In the genomic region with DNA sequence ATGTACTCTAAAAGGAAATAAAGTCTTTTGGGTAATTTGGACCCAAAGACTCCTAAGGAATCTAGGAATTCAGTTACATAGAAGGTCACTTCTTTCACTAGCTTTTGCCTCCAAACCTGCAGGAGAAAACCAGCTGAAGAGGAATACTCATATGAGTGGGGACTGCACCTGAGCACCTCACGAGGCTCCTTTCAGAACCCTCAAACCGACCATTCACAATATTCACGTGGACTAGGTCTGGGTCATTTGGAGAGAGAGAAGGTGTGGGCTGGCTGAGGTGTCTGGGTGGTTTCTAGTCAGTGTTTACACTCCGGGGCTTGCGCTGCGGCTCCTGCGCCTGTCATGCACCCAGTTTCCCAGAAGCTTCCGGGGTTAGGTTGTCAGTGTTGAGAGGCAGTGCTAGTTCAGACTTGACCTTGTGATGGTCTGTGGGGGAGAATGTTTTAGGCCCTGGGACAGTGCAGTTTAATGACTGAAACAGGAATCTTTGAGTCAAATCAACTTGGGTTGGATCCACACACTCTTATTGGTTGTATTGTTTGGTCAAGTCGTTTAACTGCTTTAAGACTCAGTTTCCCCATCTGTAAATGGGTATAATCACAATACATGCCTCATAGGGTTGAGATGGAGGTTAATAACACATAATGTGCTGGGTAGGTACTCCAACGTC, we compare ENCODE assay signal across 8 cellular contexts.
A peak's percentile ranks its signal among the peaks of the same experiment; 100 is the strongest.
DNase-seq lines count a peak whose midpoint lies in the region; ATAC-seq, FAIRE-seq and TF ChIP-seq lines count a peak whose summit lies in the region.

No MANE protein-coding gene starts in this region.

- H3K9me3 ChIP-seq in esophagus muscularis mucosa = no peaks in the 10 kb centered on the region

- no peak overlapping the region for H3K4me3 ChIP-seq in esophagus muscularis mucosa

- no peaks in the 10 kb centered on the region for H3K36me3 Mint-ChIP-seq in activated B cell treated with CpG ODN at 0.5 μM for 24 hours (ENCODE audit: low read depth)
- peaks cover 25 to 33% of the 10 kb centered on the region in 2 donors for H3K36me3 Mint-ChIP-seq in stimulated activated naive B cell treated with anti-CD40 and anti-IgM and Interleukin-4, amounts not matched to agents 10 μg/mL and 1 μg/mL and 100 μg/mL, for 72 hours

- H3K36me3 ChIP-seq in esophagus muscularis mucosa = no peaks in the 10 kb centered on the region

- no peaks in the 10 kb centered on the region for H3K27me3 ChIP-seq in esophagus muscularis mucosa

- peak; percentile 57 for DNase-seq in GM18507 (ENCODE audit: extremely low spot score, insufficient read length, low read depth)
- peak; percentile 46 for DNase-seq in activated B cell treated with CpG ODN at 0.5 μM for 24 hours
- DNase-seq in esophagus muscularis mucosa (ENCODE audit: extremely low spot score) = no peak
- DNase-seq in stimulated activated naive B cell treated with anti-CD40 and anti-IgM and Interleukin-4, amounts not matched to agents 10 μg/mL and 1 μg/mL and 100 μg/mL, for 72 hours = peak; percentile 72
- no peak for DNase-seq in NCI-H146 treated with DMSO at 0.1 percent for 48 hours (lab: John Stamatoyannopoulos, UW; ENCODE audit: unreplicated experiment)
- DNase-seq in iPS-NIHi7 (ENCODE audit: extremely low spot score) = no peak
- DNase-seq in NCI-H2081 (lab: John Stamatoyannopoulos, UW) = no peak

- peak overlapping the region; percentile 64 for H3K4me3 Mint-ChIP-seq in activated B cell treated with CpG ODN at 0.5 μM for 24 hours
- peak overlapping the region; percentile 62 to 66 for H3K4me3 Mint-ChIP-seq in stimulated activated naive B cell treated with anti-CD40 and anti-IgM and Interleukin-4, amounts not matched to agents 10 μg/mL and 1 μg/mL and 100 μg/mL, for 72 hours

- peak overlapping the region; percentile 32 to 46 (median 42) for H3K27ac ChIP-seq in esophagus muscularis mucosa (replicated peaks in 1 of 4)

- WGBS in esophagus muscularis mucosa = 80% methylated on average over 10 of the region's 10 CpGs

- H3K4me1 ChIP-seq in esophagus muscularis mucosa = peaks cover 37 to 66% (median 62%) of the 10 kb centered on the region in 4 donors

- peaks cover 84% of the 10 kb centered on the region for H3K4me1 Mint-ChIP-seq in activated B cell treated with CpG ODN at 0.5 μM for 24 hours
- peaks cover 60 to 91% of the 10 kb centered on the region in 2 donors for H3K4me1 Mint-ChIP-seq in stimulated activated naive B cell treated with anti-CD40 and anti-IgM and Interleukin-4, amounts not matched to agents 10 μg/mL and 1 μg/mL and 100 μg/mL, for 72 hours

- no peak for TF ChIP-seq CTCF in activated B cell treated with CpG ODN at 0.5 μM for 24 hours (IDR thresholded peaks at IDR 0.05)
- no peak for TF ChIP-seq CTCF in esophagus muscularis mucosa (IDR thresholded peaks at IDR 0.05)

- peak overlapping the region; percentile 88 for H3K27ac Mint-ChIP-seq in activated B cell treated with CpG ODN at 0.5 μM for 24 hours
- peak overlapping the region; percentile 95 for H3K27ac Mint-ChIP-seq in stimulated activated naive B cell treated with anti-CD40 and anti-IgM and Interleukin-4, amounts not matched to agents 10 μg/mL and 1 μg/mL and 100 μg/mL, for 72 hours

- intact Hi-C loops in activated B cell treated with CpG ODN at 0.5 μM for 24 hours (cut with micrococcal nuclease) = loop anchor here (1.0 kb wide), 5 partner anchors 9 to 107 kb away; a partner anchor contains a TSS
- intact Hi-C loops in esophagus muscularis mucosa (cut with DNase I) = no loop called here

- no peak for TF ChIP-seq EP300 in esophagus muscularis mucosa (IDR thresholded peaks at IDR 0.05)

- no peak for TF ChIP-seq POLR2A in esophagus muscularis mucosa (IDR thresholded peaks at IDR 0.05; ENCODE audit: low read depth)

- POLR2A ChIA-PET in activated B cell treated with CpG ODN at 0.5 μM for 24 hours (lab: Charles Lee) = interaction anchor here (0.7 to 2.7 kb wide), 13 partner anchors 9 to 532 kb away, joined by 3 to 26 read pairs (median 4); a partner anchor contains a TSS

- peak; percentile 79 for ATAC-seq in HG02763 (IDR thresholded peaks at IDR 0.05; ENCODE audit: unreplicated experiment)
- peak; percentile 41 for ATAC-seq in activated B cell treated with CpG ODN at 0.5 μM for 24 hours (ENCODE audit: low read depth)
- ATAC-seq in stimulated activated naive B cell treated with anti-CD40 and anti-IgM and Interleukin-4, amounts not matched to agents 10 μg/mL and 1 μg/mL and 100 μg/mL, for 72 hours (replicated peaks) = peak; percentile 85

- no peaks in the 10 kb centered on the region for H3K27me3 Mint-ChIP-seq in activated B cell treated with CpG ODN at 0.5 μM for 24 hours
- H3K27me3 Mint-ChIP-seq in stimulated activated naive B cell treated with anti-CD40 and anti-IgM and Interleukin-4, amounts not matched to agents 10 μg/mL and 1 μg/mL and 100 μg/mL, for 72 hours = no peaks in the 10 kb centered on the region

- CTCF ChIA-PET in activated B cell treated with CpG ODN at 0.5 μM for 24 hours (lab: Charles Lee) = interaction anchor here (1.1 to 3.9 kb wide), 2 partner anchors 8 to 23 kb away, joined by 5 to 56 read pairs; no protein-coding TSS in a partner anchor

- FAIRE-seq in GM18507 (lab: Jason Lieb, UNC) = no peak

- H3K9me3 Mint-ChIP-seq in activated B cell treated with CpG ODN at 0.5 μM for 24 hours = no peaks in the 10 kb centered on the region
- no peaks in the 10 kb centered on the region for H3K9me3 Mint-ChIP-seq in stimulated activated naive B cell treated with anti-CD40 and anti-IgM and Interleukin-4, amounts not matched to agents 10 μg/mL and 1 μg/mL and 100 μg/mL, for 72 hours

Comparison
In these comparisons a context has a peak if more than half of its experiments do, and no peak if none do; other contexts are left out.
1. DNase-seq: peak in GM18507 (single experiment), activated B cell treated with CpG ODN at 0.5 μM for 24 hours (single experiment) and stimulated activated naive B cell treated with anti-CD40 and anti-IgM and Interleukin-4, amounts not matched to agents 10 μg/mL and 1 μg/mL and 100 μg/mL, for 72 hours (single experiment); none in esophagus muscularis mucosa (single experiment), NCI-H146 treated with DMSO at 0.1 percent for 48 hours (single experiment), iPS-NIHi7 (single experiment) and NCI-H2081 (0 of 2).
2. Peak in every context shown above with its lines, with median percentiles within 50 percentile points of each other: ATAC-seq.